In the genomic region with DNA sequence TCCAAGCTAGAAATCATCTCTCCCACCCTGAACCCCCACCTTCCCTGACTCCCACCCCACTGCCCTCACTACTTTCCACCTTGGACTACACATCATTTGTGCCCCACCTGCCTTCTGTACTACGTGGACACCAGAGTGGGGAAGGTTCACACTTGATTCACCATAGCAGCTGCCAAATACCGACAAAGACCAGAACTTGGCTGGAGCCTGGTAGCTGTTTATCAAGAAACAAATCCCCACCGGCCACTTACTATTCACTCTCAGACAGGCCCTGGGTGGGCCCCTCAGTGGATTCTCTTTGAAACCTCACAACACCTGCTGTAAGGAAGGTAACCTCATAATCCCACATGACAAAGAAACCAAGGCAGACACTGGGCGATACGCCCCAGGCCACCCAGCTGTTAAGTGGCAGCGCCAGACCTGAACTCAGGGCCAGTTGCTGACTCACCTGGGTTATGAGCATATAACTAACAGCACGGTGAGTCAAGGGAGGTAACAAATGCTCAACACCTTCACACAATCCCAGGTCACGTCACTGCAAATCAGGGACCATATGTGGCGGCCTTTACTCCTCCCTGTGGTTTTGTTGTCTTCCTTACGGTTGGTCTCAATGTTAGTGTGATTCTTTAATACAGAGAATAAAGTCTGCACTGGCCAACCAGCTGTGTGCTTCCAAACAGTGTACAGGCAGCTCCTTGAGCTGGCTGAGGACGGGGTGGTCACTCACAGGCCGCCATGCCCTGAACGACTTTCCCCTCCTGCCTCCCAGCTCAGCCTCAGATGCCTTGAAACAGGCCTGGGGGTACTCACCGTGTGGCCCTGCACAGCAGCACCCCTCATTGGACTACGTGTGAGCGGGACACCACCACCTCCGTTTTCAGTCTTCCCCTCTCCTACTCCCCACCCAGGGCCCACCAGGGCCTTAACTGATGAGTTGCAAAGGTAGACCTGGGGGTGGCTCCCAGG, we compare ENCODE assay signal across 9 cellular contexts. TPM values are rescaled to one million over a fixed set of nuclear protein-coding genes. Genes with fewer than 3 reads are reported as not detected.
DNase-seq lines count a peak whose midpoint lies in the region; ATAC-seq and TF ChIP-seq lines count a peak whose summit lies in the region.
"Had no signal": no experiment of that assay in that cellular context is flagged by ENCODE, and none has a peak within 500 bp of the region (broad histone marks: within the 10 kb centered on the region; RNA-seq: fewer than 3 reads in every experiment).

No MANE protein-coding gene starts in this region.

- H3K4me3 ChIP-seq in PC-3 (ENCODE audit: low read length): no peak overlapping the region
- peak overlapping the region in 1 of 2 donors; percentile 47 for H3K4me3 ChIP-seq in stomach smooth muscle (ENCODE audit: low read length in 2 of 2)
- H3K4me3 ChIP-seq in BE2C (ENCODE audit: low read depth, low read length): no peak overlapping the region

- H3K27me3 ChIP-seq in PC-3 (ENCODE audit: low read length): no peaks in the 10 kb centered on the region
- H3K27me3 ChIP-seq in stomach smooth muscle (ENCODE audit: control insufficient read depth in 1 of 2, insufficient read depth in 2 of 2, low read length in 2 of 2): no peaks in the 10 kb centered on the region
- H3K27me3 ChIP-seq in BE2C: no peaks in the 10 kb centered on the region

- H3K4me2 ChIP-seq in PC-3 (ENCODE audit: low read length): peak overlapping the region; percentile 44

- peak overlapping the region; percentile 88 for H3K27ac Mint-ChIP-seq in activated naive CD4-positive, alpha-beta T cell treated with anti-CD3 and anti-CD28 coated beads, Interleukin-2, amount 50 U/mL, for 24 hours

- H4K20me1 ChIP-seq in PC-3 (ENCODE audit: low read length): peaks cover 19% of the 10 kb centered on the region

- peaks cover 20% of the 10 kb centered on the region for H3K36me3 Mint-ChIP-seq in activated naive CD4-positive, alpha-beta T cell treated with anti-CD3 and anti-CD28 coated beads, Interleukin-2, amount 50 U/mL, for 24 hours

- peaks cover 96% of the 10 kb centered on the region for H3K79me2 ChIP-seq in PC-3 (ENCODE audit: low read length)

- peaks cover 100% of the 10 kb centered on the region for H3K4me1 Mint-ChIP-seq in activated naive CD4-positive, alpha-beta T cell treated with anti-CD3 and anti-CD28 coated beads, Interleukin-2, amount 50 U/mL, for 24 hours

- H3K9me3 ChIP-seq in PC-3 (ENCODE audit: low read length) (no peaks in the 10 kb centered on the region), stomach smooth muscle (ENCODE audit: control insufficient read depth in 2 of 2, low read length in 2 of 2) (no peaks in the 10 kb centered on the region), BE2C (no peaks in the 10 kb centered on the region)

- TF ChIP-seq CTCF in PC-3 (conservative IDR thresholded peaks at IDR 0.05; ENCODE audit: low read depth, low read length) (no peak), BE2C (IDR thresholded peaks at IDR 0.05; ENCODE audit: low read depth, low read length) (no peak)

- no peaks in the 10 kb centered on the region for H3F3A ChIP-seq in PC-3 (ENCODE audit: low read length, unreplicated experiment)

- intact Hi-C loops in PC-3 (cut with micrococcal nuclease): no loop called here

- DNase-seq in PC-3 (peak; percentile 76), iris pigment epithelial cell (ENCODE audit: low read depth) (peak; percentile 64), SW 1271 (lab: John Stamatoyannopoulos, UW) (no peak), UCSD-AML1 (lab: John Stamatoyannopoulos, UW; ENCODE audit: unreplicated experiment) (no peak), BE2C (no peak), NCI-H748 (lab: John Stamatoyannopoulos, UW; ENCODE audit: unreplicated experiment) (no peak)
- DNase-seq: NCI-H526 treated with DMSO at 0.1 percent for 48 hours had no signal

- H3K9me3 Mint-ChIP-seq in activated naive CD4-positive, alpha-beta T cell treated with anti-CD3 and anti-CD28 coated beads, Interleukin-2, amount 50 U/mL, for 24 hours: no peaks in the 10 kb centered on the region

- H3K36me3 ChIP-seq in PC-3 (ENCODE audit: low read depth, low read length) (peaks cover 26% of the 10 kb centered on the region), stomach smooth muscle (ENCODE audit: control insufficient read depth in 2 of 2, insufficient read depth in 2 of 2, low read length in 2 of 2) (peaks cover 35 to 39% of the 10 kb centered on the region in 2 donors), BE2C (peaks cover 29% of the 10 kb centered on the region)

- BruUV-seq in PC-3 (replicated peaks; lab: Mats Ljungman, UMichigan): no TSS peak

- H3K4me3 Mint-ChIP-seq in activated naive CD4-positive, alpha-beta T cell treated with anti-CD3 and anti-CD28 coated beads, Interleukin-2, amount 50 U/mL, for 24 hours: peak overlapping the region; percentile 77

- H3K27ac ChIP-seq in PC-3 (ENCODE audit: low read length): peak overlapping the region; percentile 46
- H3K27ac ChIP-seq in stomach smooth muscle (ENCODE audit: low read length): peak overlapping the region; percentile 49

- H3K9me2 ChIP-seq in PC-3 (replicated peaks; ENCODE audit: low read length): no peaks in the 10 kb centered on the region

- peak; percentile 20 for ATAC-seq in PC-3

- H3K4me1 ChIP-seq in PC-3 (ENCODE audit: insufficient read depth, low read length): peaks cover 57% of the 10 kb centered on the region
- peaks cover 91% of the 10 kb centered on the region for H3K4me1 ChIP-seq in stomach smooth muscle (ENCODE audit: control insufficient read depth, insufficient read depth, low read length)
- H3K4me1 ChIP-seq in BE2C: no peaks in the 10 kb centered on the region

- H3K9ac ChIP-seq in PC-3 (ENCODE audit: low read length): no peak overlapping the region
- peak overlapping the region in 1 of 2 donors; percentile 13 for H3K9ac ChIP-seq in stomach smooth muscle (ENCODE audit: low read length in 2 of 2)

- POLR2A ChIA-PET in PC-3 (lab: Charles Lee; ENCODE audit: unreplicated experiment): interaction anchor here (0.6 kb wide), 1 partner anchor 102 kb away, joined by 4 read pairs; no protein-coding TSS in a partner anchor

- H2AFZ ChIP-seq in PC-3 (ENCODE audit: low read length): no peak overlapping the region

- CTCF ChIA-PET in PC-3 (lab: Charles Lee): no interaction called here

- no peaks in the 10 kb centered on the region for H3K27me3 Mint-ChIP-seq in activated naive CD4-positive, alpha-beta T cell treated with anti-CD3 and anti-CD28 coated beads, Interleukin-2, amount 50 U/mL, for 24 hours

RNA-seq across cellular contexts. Expression of a gene that starts 7.5 kb away (rescaled TPM):
- total RNA-seq in PC-3 (2014; rRNA removed): 148 and 150 TPM in 2 replicates
- polyA plus RNA-seq in BE2C (2012; ENCODE audit: insufficient read depth, insufficient read length, low read depth): 93.6 TPM

Comparison
In these comparisons a context has a peak if more than half of its experiments do, and no peak if none do; other contexts are left out.
1. DNase-seq: peak in PC-3 (single experiment) and iris pigment epithelial cell (single experiment); none in SW 1271 (0 of 2), UCSD-AML1 (single experiment), BE2C (single experiment) and NCI-H748 (single experiment).